ENCODE assay signal across 14 cellular contexts in genomic region chr10:15321431-15322321, GRCh38. TPM values are rescaled to one million over a fixed set of nuclear protein-coding genes. Genes with fewer than 3 reads are reported as not detected.
A peak's percentile ranks its signal among the peaks of the same experiment; 100 is the strongest.
DNase-seq lines count a peak whose midpoint lies in the region; ATAC-seq and TF ChIP-seq lines count a peak whose summit lies in the region.
"Had no signal": no experiment of that assay in that cellular context is flagged by ENCODE, and none has a peak within 500 bp of the region (broad histone marks: within the 10 kb centered on the region; RNA-seq: fewer than 3 reads in every experiment).

No MANE protein-coding gene starts in this region.

- H3K36me3 ChIP-seq in brain microvascular endothelial cell (replicated peaks), result no peaks in the 10 kb centered on the region
- H3K36me3 ChIP-seq in skeletal muscle satellite cell (ENCODE audit: insufficient read depth, low read length), result no peaks in the 10 kb centered on the region
- H3K36me3 ChIP-seq: tibial artery had no signal

- H3K4me1 ChIP-seq in right cardiac atrium (ENCODE audit: control insufficient read depth, insufficient read depth, low read length) (peaks cover 6% of the 10 kb centered on the region), skeletal muscle satellite cell (ENCODE audit: control insufficient read depth, insufficient read depth, low read length) (peaks cover 32% of the 10 kb centered on the region)

- H3K9ac ChIP-seq in skeletal muscle satellite cell (ENCODE audit: low read depth, low read length), result no peak overlapping the region

- peaks cover 12% of the 10 kb centered on the region for H3K4me1 Mint-ChIP-seq in activated T-helper 17 cell treated with anti-CD3 and anti-CD28 coated beads, Interleukin-2, amount 50 U/mL, for 72 hours

- H3K4me3 Mint-ChIP-seq in activated T-helper 17 cell treated with anti-CD3 and anti-CD28 coated beads, Interleukin-2, amount 50 U/mL, for 72 hours, result no peak overlapping the region
- H3K4me3 Mint-ChIP-seq: activated T-cell treated with anti-CD3 and anti-CD28 coated beads, Interleukin-2, amount 50 U/mL, for 4 hours had no signal

- peak overlapping the region; percentile 30 for H3K4me2 ChIP-seq in skeletal muscle satellite cell (ENCODE audit: low read length)

- intact Hi-C loops in right cardiac atrium (cut with DNase I), result no loop called here

- no peaks in the 10 kb centered on the region for H3K36me3 Mint-ChIP-seq in activated T-helper 17 cell treated with anti-CD3 and anti-CD28 coated beads, Interleukin-2, amount 50 U/mL, for 72 hours (ENCODE audit: low read depth)

- no peaks in the 10 kb centered on the region for H3K27me3 ChIP-seq in brain microvascular endothelial cell (replicated peaks)
- no peaks in the 10 kb centered on the region for H3K27me3 ChIP-seq in right cardiac atrium (ENCODE audit: control insufficient read depth, insufficient read depth)
- H3K27me3 ChIP-seq in skeletal muscle satellite cell (ENCODE audit: control insufficient read depth, insufficient read depth, low read length), result no peaks in the 10 kb centered on the region
- H3K27me3 ChIP-seq: tibial artery had no signal

- WGBS in right cardiac atrium, result 36% methylated on average over 5 of the region's 5 CpGs

- no peak overlapping the region for H3K27ac ChIP-seq in brain microvascular endothelial cell
- no peak overlapping the region for H3K27ac ChIP-seq in right cardiac atrium (ENCODE audit: low read length)
- H3K27ac ChIP-seq: tibial artery had no signal

- DNase-seq in NCI-H446 (lab: John Stamatoyannopoulos, UW) (peak; percentile 14 to 21), NCI-H446 treated with DMSO at 0.1 percent for 48 hours (lab: John Stamatoyannopoulos, UW) (no peak), brain microvascular endothelial cell (peak; percentile 37), right cardiac atrium (peak; percentile 39 to 82 (median 72)), ureter (ENCODE audit: low spot score) (no peak)
- no peak for DNase-seq in activated CD8-positive, alpha-beta memory T cell treated with anti-CD3 and anti-CD28 coated beads for 24 hours
- DNase-seq: activated CD4-positive, CD25-positive, alpha-beta regulatory T cell treated with anti-CD3 and anti-CD28 coated beads, Interleukin-2, amount 50 U/mL, for 72 hours; activated T-cell treated with anti-CD3 and anti-CD28 coated beads, Interleukin-2, amount 50 U/mL, for 4 hours; anterior cingulate cortex; stimulated activated CD4-positive, alpha-beta T cell treated with anti-CD3 and anti-CD28 coated beads, Interleukin-15, amount 100 ng/mL, for 24 hours; SW 1271 had no signal

- H3K9me3 Mint-ChIP-seq in activated T-helper 17 cell treated with anti-CD3 and anti-CD28 coated beads, Interleukin-2, amount 50 U/mL, for 72 hours, result no peaks in the 10 kb centered on the region
- H3K9me3 Mint-ChIP-seq: activated T-cell treated with anti-CD3 and anti-CD28 coated beads, Interleukin-2, amount 50 U/mL, for 4 hours had no signal

- peak; percentile 31 to 84 for ATAC-seq in right cardiac atrium
- ATAC-seq in activated T-helper 17 cell treated with anti-CD3 and anti-CD28 coated beads, Interleukin-2, amount 50 U/mL, for 72 hours (replicated peaks), result no peak
- ATAC-seq: activated T-cell treated with anti-CD3 and anti-CD28 coated beads, Interleukin-2, amount 50 U/mL, for 4 hours had no signal

- no peak for TF ChIP-seq CTCF in brain microvascular endothelial cell (IDR thresholded peaks at IDR 0.05; ENCODE audit: low read depth, low read length, missing control alignments)

- H3K4me3 ChIP-seq in brain microvascular endothelial cell (ENCODE audit: low read depth, low read length) (no peak overlapping the region), right cardiac atrium (ENCODE audit: low read length) (no peak overlapping the region), skeletal muscle satellite cell (ENCODE audit: low read length) (no peak overlapping the region)
- H3K4me3 ChIP-seq: tibial artery had no signal

- in situ Hi-C loops in brain microvascular endothelial cell (cut with HindIII; ENCODE audit: low pct_ligation_motif_present, low sequenced_read_pairs), result no loop called here

- H3K9me3 ChIP-seq in right cardiac atrium (ENCODE audit: control insufficient read depth, low read length) (no peaks in the 10 kb centered on the region), skeletal muscle satellite cell (replicated peaks; ENCODE audit: low read length) (no peaks in the 10 kb centered on the region)
- H3K9me3 ChIP-seq: tibial artery had no signal

- H3K27me3 Mint-ChIP-seq in activated T-helper 17 cell treated with anti-CD3 and anti-CD28 coated beads, Interleukin-2, amount 50 U/mL, for 72 hours, result no peaks in the 10 kb centered on the region

- H3K27ac Mint-ChIP-seq in activated T-helper 17 cell treated with anti-CD3 and anti-CD28 coated beads, Interleukin-2, amount 50 U/mL, for 72 hours, result no peak overlapping the region

RNA-seq across cellular contexts. Expression of gene FAM171A1, which starts 49.4 kb away (rescaled TPM):
- total RNA-seq in right cardiac atrium (10 to 100 TPM; 13.1 to 15.0 (median 13.8) TPM), ureter (15.9 TPM)
- 9.3 TPM for polyA plus RNA-seq in right cardiac atrium
- 15.3 and 16.2 TPM in 2 replicates for total RNA-seq in skeletal muscle satellite cell (2012; rRNA removed)
- total RNA-seq in activated T-helper 17 cell treated with anti-CD3 and anti-CD28 coated beads, Interleukin-2, amount 50 U/mL, for 72 hours, result 1 to 10 TPM; 2.4 to 3.9 TPM

Comparison
In these comparisons a context has a peak if more than half of its experiments do, and no peak if none do; other contexts are left out.
1. DNase-seq: peak in NCI-H446 (2 of 2), brain microvascular endothelial cell (single experiment) and right cardiac atrium (3 of 3); none in NCI-H446 treated with DMSO at 0.1 percent for 48 hours (single experiment), ureter (single experiment) and activated CD8-positive, alpha-beta memory T cell treated with anti-CD3 and anti-CD28 coated beads for 24 hours (single experiment).